ENCODE assay signal across 3 cellular contexts in genomic region chr4:75621715-75622114, GRCh38.
TF ChIP-seq lines count a peak whose summit lies in the region.

No MANE protein-coding gene starts in this region.

TF ChIP-seq in A549, 52 proteins besides CTCF, POLR2A, EP300 and RAD21:
- TF ChIP-seq MAFK (IDR thresholded peaks at IDR 0.05; ENCODE audit: partially characterized antibody): peak; percentile 68
- TF ChIP-seq ZNF302 (CRISPR knock-in tag; IDR thresholded peaks at IDR 0.05): no peak

TF ChIP-seq in IMR-90, 13 proteins besides CTCF, POLR2A, EP300 and RAD21:
- TF ChIP-seq SMC3 (IDR thresholded peaks at IDR 0.05; ENCODE audit: low read depth, low read length) (no peak), CHD1 (IDR thresholded peaks at IDR 0.05; ENCODE audit: low read depth, low read length) (no peak), BHLHE40 (IDR thresholded peaks at IDR 0.05; ENCODE audit: low read depth, low read length) (no peak), MAFK (IDR thresholded peaks at IDR 0.05; ENCODE audit: low read depth, low read length) (peak; percentile 61), RFX5 (IDR thresholded peaks at IDR 0.05; ENCODE audit: low read depth, low read length) (no peak)

TF ChIP-seq in K562, 482 proteins besides CTCF, POLR2A, EP300 and RAD21:
- TF ChIP-seq FOXJ3 (CRISPR knock-in tag; IDR thresholded peaks at IDR 0.05): no peak
- peak; percentile 32; the same call in 1 of the 2 replicates for TF ChIP-seq MAFK (IDR thresholded peaks at IDR 0.05; ENCODE audit: low read length)
- no peak for TF ChIP-seq HDAC6 (IDR thresholded peaks at IDR 0.05; ENCODE audit: low read depth, low read length)
- no peak for TF ChIP-seq SOX6 (IDR thresholded peaks at IDR 0.05)
- TF ChIP-seq SMAD4 (CRISPR knock-in tag; conservative IDR thresholded peaks at IDR 0.05): no peak
- TF ChIP-seq C11orf30 (IDR thresholded peaks at IDR 0.05; ENCODE audit: low read depth): peak; percentile 54
- TF ChIP-seq HMGXB4 (CRISPR knock-in tag; IDR thresholded peaks at IDR 0.05): no peak
- TF ChIP-seq SRSF1 (IDR thresholded peaks at IDR 0.05; ENCODE audit: low read depth, low read length): no peak
- TF ChIP-seq ID3 (CRISPR knock-in tag; IDR thresholded peaks at IDR 0.05): no peak
- TF ChIP-seq ID3 (tag; IDR thresholded peaks at IDR 0.05): no peak
- TF ChIP-seq ERF (CRISPR knock-in tag; IDR thresholded peaks at IDR 0.05): no peak
- no peak for TF ChIP-seq SRSF3 (IDR thresholded peaks at IDR 0.05; ENCODE audit: insufficient read depth, low read length)
- TF ChIP-seq ETV1 (tag; conservative IDR thresholded peaks at IDR 0.05; ENCODE audit: low read depth): no peak
- no peak for TF ChIP-seq ZHX1 (conservative IDR thresholded peaks at IDR 0.05; ENCODE audit: low read length)
- peak; percentile 83 for TF ChIP-seq ZNF316 (IDR thresholded peaks at IDR 0.05)
- no peak for TF ChIP-seq GTF2A2 (tag; IDR thresholded peaks at IDR 0.05)
- no peak for TF ChIP-seq ZNF277 (CRISPR knock-in tag; IDR thresholded peaks at IDR 0.05; ENCODE audit: borderline replicate concordance)
- no peak for TF ChIP-seq GTF2F1 (IDR thresholded peaks at IDR 0.05; ENCODE audit: low read depth, low read length)
- TF ChIP-seq NKRF (IDR thresholded peaks at IDR 0.05; ENCODE audit: borderline replicate concordance): no peak
- no peak for TF ChIP-seq ZBTB17 (CRISPR knock-in tag; IDR thresholded peaks at IDR 0.05)
- TF ChIP-seq GTF2B (IDR thresholded peaks at IDR 0.05; ENCODE audit: extremely low read depth, insufficient read length): no peak
- TF ChIP-seq PRMT5 (CRISPR knock-in tag; IDR thresholded peaks at IDR 0.05): no peak
- no peak for TF ChIP-seq RNF2 (IDR thresholded peaks at IDR 0.05)
- peak; percentile 24; the same call in 1 of the 2 replicates for TF ChIP-seq MAFF (IDR thresholded peaks at IDR 0.05; ENCODE audit: low read length)
- no peak for TF ChIP-seq ZBED1 (IDR thresholded peaks at IDR 0.05)
- TF ChIP-seq SMAD1 (IDR thresholded peaks at IDR 0.05; ENCODE audit: low read depth, low read length, partially characterized antibody): no peak
